18 cellular contexts compared by ENCODE assay signal in the genomic region with DNA sequence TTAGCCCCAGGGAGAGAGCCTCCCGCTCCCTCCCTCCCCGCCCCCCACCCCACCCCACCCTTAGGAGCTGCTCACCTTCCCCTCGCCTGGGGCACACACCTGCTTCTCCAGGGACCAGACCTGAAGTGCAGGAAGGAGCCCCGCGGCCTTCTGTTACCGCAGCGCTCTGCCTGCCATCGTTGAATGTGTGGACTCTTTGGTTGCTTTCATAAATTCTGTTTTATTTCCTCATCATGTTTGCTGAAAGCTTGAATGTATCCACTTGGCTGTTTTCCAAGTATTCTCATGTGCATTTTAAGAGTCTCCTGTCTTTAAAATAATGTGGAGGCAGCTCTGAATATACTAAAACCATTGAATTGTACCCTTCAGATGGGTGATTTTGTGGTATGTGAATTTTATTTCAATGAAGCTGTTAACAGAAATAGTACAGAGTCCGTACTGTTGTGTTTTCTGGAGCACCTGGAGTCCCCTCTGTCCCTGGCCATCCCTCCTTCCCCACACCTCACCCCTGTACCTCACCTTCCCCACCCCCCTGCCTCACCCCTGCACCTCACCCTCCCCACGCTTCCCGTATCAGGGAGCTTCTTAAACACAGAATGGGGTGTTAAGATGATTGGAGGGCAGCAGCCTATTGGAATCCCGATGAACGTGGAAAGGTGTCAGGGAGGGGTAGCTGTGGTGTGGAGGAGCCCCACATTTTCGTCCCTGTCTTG. TPM values are rescaled to one million over a fixed set of nuclear protein-coding genes. Genes with fewer than 3 reads are reported as not detected.
A peak's percentile ranks its signal among the peaks of the same experiment; 100 is the strongest.
DNase-seq lines count a peak whose midpoint lies in the region; ATAC-seq, FAIRE-seq and TF ChIP-seq lines count a peak whose summit lies in the region.
"Had no signal": no experiment of that assay in that cellular context is flagged by ENCODE, and none has a peak within 500 bp of the region (broad histone marks: within the 10 kb centered on the region; RNA-seq: fewer than 3 reads in every experiment).

No MANE protein-coding gene starts in this region.

- H3K27ac ChIP-seq in HepG2 (ENCODE audit: extremely low read length, insufficient read depth, low read length): peak overlapping the region; percentile 56
- H3K27ac ChIP-seq in caudate nucleus (ENCODE audit: low read depth, low read length): no peak overlapping the region

- FAIRE-seq in HepG2 (lab: Jason Lieb, UNC): peak; percentile 26
- FAIRE-seq: GM19239 had no signal

- DNase-seq in DMS153 (lab: John Stamatoyannopoulos, UW): peak; percentile 96
- peak; percentile 93 for DNase-seq in NCI-H187 treated with DMSO at 0.1 percent for 48 hours (lab: John Stamatoyannopoulos, UW)
- peak; percentile 11 for DNase-seq in SHP77 treated with DMSO at 0.1 percent for 48 hours (lab: John Stamatoyannopoulos, UW)
- peak; percentile 39 for DNase-seq in HepG2 (ENCODE audit: low spot score)
- DNase-seq in caudate nucleus (lab: John Stamatoyannopoulos, UW): no peak
- DNase-seq in T1000 (lab: John Stamatoyannopoulos, UW): no peak
- DNase-seq in globus pallidus (ENCODE audit: low spot score): no peak
- DNase-seq in NCI-H82 (lab: John Stamatoyannopoulos, UW): no peak
- DNase-seq: activated T-cell treated with anti-CD3 and anti-CD28 coated beads, Interleukin-2, amount 50 U/mL, for 1 hour; EL; GOT3; islet precursor cell; right cardiac atrium; SK-N-SH; stimulated activated CD4-positive, alpha-beta T cell treated with anti-CD3 and anti-CD28 coated beads, Interleukin-4, amount 100 ng/mL, for 4 hours; stimulated activated naive CD8-positive, alpha-beta T cell treated with anti-CD3 and anti-CD28 coated beads, Interleukin-15, Interleukin-2, amounts not matched to agents 100 U/mL and 50 U/mL, for 24 hours had no signal

- intact Hi-C loops in HepG2 (cut with micrococcal nuclease; ENCODE audit: unreplicated experiment): no loop called here

- no peak for TF ChIP-seq CTCF in HepG2 (CRISPR knock-in tag; IDR thresholded peaks at IDR 0.05)

- CTCF ChIA-PET in HepG2 (lab: Yijun Ruan, JAX; ENCODE audit: low intra/inter-chr PET ratio, low total read pairs): no interaction called here

- no peaks in the 10 kb centered on the region for H4K20me1 ChIP-seq in HepG2 (ENCODE audit: insufficient read depth, low read length)

- peak; percentile 48 for ATAC-seq in HepG2
- ATAC-seq: stimulated activated naive CD8-positive, alpha-beta T cell treated with anti-CD3 and anti-CD28 coated beads, Interleukin-15, Interleukin-2, amounts not matched to agents 100 U/mL and 50 U/mL, for 24 hours; WTC11 had no signal

- in situ Hi-C loops in HepG2 (cut with HindIII; ENCODE audit: extremely low pct_ligation_motif_present, low pct_unique_long_range_greater_than_20kb): no loop called here

- H3K36me3 ChIP-seq in HepG2 (replicated peaks in 1 of 2; ENCODE audit: control insufficient read depth in 1 of 2, insufficient read depth in 2 of 2, low read length in 2 of 2): no peaks in the 10 kb centered on the region

- no peaks in the 10 kb centered on the region for H3K9me3 ChIP-seq in HepG2 (ENCODE audit: low read length)
- H3K9me3 ChIP-seq: SK-N-SH had no signal

- no peak for TF ChIP-seq POLR2A in HepG2 (IDR thresholded peaks at IDR 0.05; ENCODE audit: insufficient read depth in 1 of 2, low read depth in 2 of 2, low read length in 2 of 2)

- H3K4me1 ChIP-seq in HepG2 (ENCODE audit: insufficient read depth, low read length): peaks cover 26% of the 10 kb centered on the region

- no TSS peak for BruUV-seq in HepG2 (replicated peaks; lab: Mats Ljungman, UMichigan)

- H3K4me3 ChIP-seq in HepG2 (replicated peaks in 1 of 3; ENCODE audit: insufficient read depth in 1 of 3, low read depth in 2 of 3, low read length in 3 of 3): no peak overlapping the region

- 46% methylated on average over 12 of the region's 14 CpGs for WGBS in HepG2 (ENCODE audit: low lambda C conversion rate)

- H3K9ac ChIP-seq in HepG2 (ENCODE audit: insufficient read depth, low read depth, low read length): no peak overlapping the region
- H3K9ac ChIP-seq: SK-N-SH had no signal

- no peaks in the 10 kb centered on the region for H3K27me3 ChIP-seq in HepG2 (ENCODE audit: control insufficient read depth in 1 of 2, insufficient read depth in 2 of 2, low read length in 2 of 2)

- peaks cover 23% of the 10 kb centered on the region for H3K79me2 ChIP-seq in HepG2 (ENCODE audit: insufficient read depth, low read length)

- TF ChIP-seq EP300 in HepG2 (IDR thresholded peaks at IDR 0.05; ENCODE audit: low read depth in 2 of 2, low read length in 2 of 2) (no peak), HepG2 (CRISPR knock-in tag; IDR thresholded peaks at IDR 0.05; ENCODE audit: borderline replicate concordance) (no peak)

- no peak overlapping the region for H2AFZ ChIP-seq in HepG2 (ENCODE audit: low read length)

- POLR2A ChIA-PET in HepG2 (lab: Yijun Ruan, JAX): interaction anchor here (0.7 to 2.4 kb wide), 4 partner anchors 23 to 49 kb away, joined by 3 to 11 read pairs (median 5); partner anchors contain the start of genes DECR2 and RAB11FIP3

- H3K4me2 ChIP-seq in HepG2 (ENCODE audit: low read depth, low read length): peak overlapping the region; percentile 47; the same call in 1 of the 2 replicates
- H3K4me2 ChIP-seq: SK-N-SH had no signal

- TF ChIP-seq RAD21 in HepG2 (CRISPR knock-in tag; IDR thresholded peaks at IDR 0.05): no peak

RNA-seq across cellular contexts. Expression of gene RAB11FIP3, which starts 25.5 kb away (rescaled TPM):
- total RNA-seq in HepG2 (2016; rRNA removed; fragmentation: Illumina TruSeq; extraction: Trizol): 48.4 and 57.6 TPM in 2 replicates
- total RNA-seq in HepG2 (2016; cell fraction: cytosol; rRNA removed; fragmentation: Illumina TruSeq; extraction: Trizol; ENCODE audit: low read depth): 25.8 and 30.3 TPM in 2 replicates
- 44.0 and 58.9 TPM in 2 replicates for total RNA-seq in HepG2 (2016; cell fraction: insoluble cytoplasmic fraction; rRNA removed; fragmentation: Illumina TruSeq; extraction: Trizol)
- 40.2 and 41.5 TPM in 2 replicates for total RNA-seq in HepG2 (2016; cell fraction: membrane; rRNA removed; fragmentation: Illumina TruSeq; extraction: Trizol)
- total RNA-seq in HepG2 (2016; cell fraction: nucleus; rRNA removed; fragmentation: Illumina TruSeq; extraction: Trizol): 59.9 and 60.1 TPM in 2 replicates
- polyA plus RNA-seq in HepG2 (2011; rRNA removed): 34.3 and 42.9 TPM in 2 replicates
- polyA plus RNA-seq in HepG2 (2011; cell fraction: cytosol; rRNA removed): 24.6 and 38.1 TPM in 2 replicates
- 166 and 200 TPM in 2 replicates for polyA plus RNA-seq in HepG2 (2011; cell fraction: nucleus; rRNA removed)
- polyA plus RNA-seq in HepG2 (2012): 45.3 and 46.5 TPM in 2 replicates
- polyA plus RNA-seq in HepG2 (2016; cell fraction: cytosol; fragmentation: Illumina TruSeq; extraction: Trizol; ENCODE audit: low read depth): 17.9 and 19.2 TPM in 2 replicates
- polyA plus RNA-seq in HepG2 (2016; cell fraction: insoluble cytoplasmic fraction; fragmentation: Illumina TruSeq; extraction: Trizol; ENCODE audit: low read depth): 44.6 and 51.8 TPM in 2 replicates
- polyA plus RNA-seq in HepG2 (2016; cell fraction: membrane; fragmentation: Illumina TruSeq; extraction: Trizol; ENCODE audit: low read depth): 28.0 and 28.9 TPM in 2 replicates
- 144 and 150 TPM in 2 replicates for polyA plus RNA-seq in HepG2 (2016; cell fraction: nucleus; fragmentation: Illumina TruSeq; extraction: Trizol; ENCODE audit: insufficient read depth, low read depth)
- polyA minus RNA-seq in HepG2 (2011; rRNA and poly(A)+ RNA removed; ENCODE audit: low replicate concordance): 9.5 and 51.6 TPM in 2 replicates
- polyA minus RNA-seq in HepG2 (2011; cell fraction: cytosol; rRNA and poly(A)+ RNA removed): 18.2 and 21.5 TPM in 2 replicates
- 58.2 and 72.2 TPM in 2 replicates for polyA minus RNA-seq in HepG2 (2011; cell fraction: nucleus; rRNA and poly(A)+ RNA removed)

RNA-seq across cellular contexts. Expression of gene DECR2, which starts 49.3 kb away (rescaled TPM):
- total RNA-seq in HepG2 (2016; rRNA removed; fragmentation: Illumina TruSeq; extraction: Trizol): 27.8 and 36.3 TPM in 2 replicates
- 22.1 and 28.4 TPM in 2 replicates for total RNA-seq in HepG2 (2016; cell fraction: cytosol; rRNA removed; fragmentation: Illumina TruSeq; extraction: Trizol; ENCODE audit: low read depth)
- total RNA-seq in HepG2 (2016; cell fraction: insoluble cytoplasmic fraction; rRNA removed; fragmentation: Illumina TruSeq; extraction: Trizol): 28.1 and 37.2 TPM in 2 replicates
- total RNA-seq in HepG2 (2016; cell fraction: membrane; rRNA removed; fragmentation: Illumina TruSeq; extraction: Trizol): 22.1 and 27.1 TPM in 2 replicates
- total RNA-seq in HepG2 (2016; cell fraction: nucleus; rRNA removed; fragmentation: Illumina TruSeq; extraction: Trizol): 34.5 and 35.9 TPM in 2 replicates
- polyA plus RNA-seq in HepG2 (2011; rRNA removed): 44.6 and 51.2 TPM in 2 replicates
- 29.5 and 53.6 TPM in 2 replicates for polyA plus RNA-seq in HepG2 (2011; cell fraction: cytosol; rRNA removed)
- 220 and 244 TPM in 2 replicates for polyA plus RNA-seq in HepG2 (2011; cell fraction: nucleus; rRNA removed)
- polyA plus RNA-seq in HepG2 (2012): 22.1 and 23.1 TPM in 2 replicates
- polyA plus RNA-seq in HepG2 (2016; cell fraction: cytosol; fragmentation: Illumina TruSeq; extraction: Trizol; ENCODE audit: low read depth): 13.3 and 15.1 TPM in 2 replicates
- 31.8 and 35.2 TPM in 2 replicates for polyA plus RNA-seq in HepG2 (2016; cell fraction: insoluble cytoplasmic fraction; fragmentation: Illumina TruSeq; extraction: Trizol; ENCODE audit: low read depth)
- 19.1 and 19.5 TPM in 2 replicates for polyA plus RNA-seq in HepG2 (2016; cell fraction: membrane; fragmentation: Illumina TruSeq; extraction: Trizol; ENCODE audit: low read depth)
- polyA plus RNA-seq in HepG2 (2016; cell fraction: nucleus; fragmentation: Illumina TruSeq; extraction: Trizol; ENCODE audit: insufficient read depth, low read depth): 124 and 131 TPM in 2 replicates
- polyA minus RNA-seq in HepG2 (2011; rRNA and poly(A)+ RNA removed; ENCODE audit: low replicate concordance): 15.9 and 53.9 TPM in 2 replicates
- 17.0 and 17.7 TPM in 2 replicates for polyA minus RNA-seq in HepG2 (2011; cell fraction: cytosol; rRNA and poly(A)+ RNA removed)
- polyA minus RNA-seq in HepG2 (2011; cell fraction: nucleus; rRNA and poly(A)+ RNA removed): 25.4 and 25.9 TPM in 2 replicates

RNA-seq across cellular contexts. Expression of gene NME4, which starts 54.0 kb away (rescaled TPM):
- total RNA-seq in HepG2 (2016; rRNA removed; fragmentation: Illumina TruSeq; extraction: Trizol): 82.8 and 121 TPM in 2 replicates
- total RNA-seq in HepG2 (2016; cell fraction: cytosol; rRNA removed; fragmentation: Illumina TruSeq; extraction: Trizol; ENCODE audit: low read depth): 711 and 716 TPM in 2 replicates
- 79.6 and 119 TPM in 2 replicates for total RNA-seq in HepG2 (2016; cell fraction: insoluble cytoplasmic fraction; rRNA removed; fragmentation: Illumina TruSeq; extraction: Trizol)
- total RNA-seq in HepG2 (2016; cell fraction: membrane; rRNA removed; fragmentation: Illumina TruSeq; extraction: Trizol): 463 and 513 TPM in 2 replicates
- total RNA-seq in HepG2 (2016; cell fraction: nucleus; rRNA removed; fragmentation: Illumina TruSeq; extraction: Trizol): 47.7 and 52.8 TPM in 2 replicates
- polyA plus RNA-seq in HepG2 (2011; rRNA removed): 263 and 275 TPM in 2 replicates
- 199 and 344 TPM in 2 replicates for polyA plus RNA-seq in HepG2 (2011; cell fraction: cytosol; rRNA removed)
- 245 and 274 TPM in 2 replicates for polyA plus RNA-seq in HepG2 (2011; cell fraction: nucleus; rRNA removed)
- 136 and 145 TPM in 2 replicates for polyA plus RNA-seq in HepG2 (2012)
- polyA plus RNA-seq in HepG2 (2016; cell fraction: cytosol; fragmentation: Illumina TruSeq; extraction: Trizol; ENCODE audit: low read depth): 1,773 and 1,829 TPM in 2 replicates
- polyA plus RNA-seq in HepG2 (2016; cell fraction: insoluble cytoplasmic fraction; fragmentation: Illumina TruSeq; extraction: Trizol; ENCODE audit: low read depth): 189 and 200 TPM in 2 replicates
- 997 and 1,012 TPM in 2 replicates for polyA plus RNA-seq in HepG2 (2016; cell fraction: membrane; fragmentation: Illumina TruSeq; extraction: Trizol; ENCODE audit: low read depth)
- 195 and 217 TPM in 2 replicates for polyA plus RNA-seq in HepG2 (2016; cell fraction: nucleus; fragmentation: Illumina TruSeq; extraction: Trizol; ENCODE audit: insufficient read depth, low read depth)
- polyA minus RNA-seq in HepG2 (2011; rRNA and poly(A)+ RNA removed; ENCODE audit: low replicate concordance): 21.3 and 147 TPM in 2 replicates
- polyA minus RNA-seq in HepG2 (2011; cell fraction: cytosol; rRNA and poly(A)+ RNA removed): 51.2 and 63.8 TPM in 2 replicates
- 27.2 and 27.9 TPM in 2 replicates for polyA minus RNA-seq in HepG2 (2011; cell fraction: nucleus; rRNA and poly(A)+ RNA removed)

Comparison
In these comparisons a context has a peak if more than half of its experiments do, and no peak if none do; other contexts are left out.
1. DNase-seq: peak in DMS153 (single experiment), NCI-H187 treated with DMSO at 0.1 percent for 48 hours (single experiment), SHP77 treated with DMSO at 0.1 percent for 48 hours (single experiment) and HepG2 (single experiment); none in caudate nucleus (0 of 61), T1000 (single experiment), globus pallidus (single experiment) and NCI-H82 (single experiment).